ENCODE assay signal across 1 cellular context in genomic region chr3:185335799-185336198, GRCh38.
TF ChIP-seq lines count a peak whose summit lies in the region.

No MANE protein-coding gene starts in this region.

TF ChIP-seq in HepG2, 621 proteins besides CTCF, POLR2A, EP300 and RAD21 (continued from another document and continues in another):
- no peak for TF ChIP-seq ZFYVE20 (CRISPR knock-in tag; IDR thresholded peaks at IDR 0.05; ENCODE audit: borderline replicate concordance, low read depth)
- no peak for TF ChIP-seq ISX (CRISPR knock-in tag; conservative IDR thresholded peaks at IDR 0.05)
- peak; percentile 58; the same call in 1 of the 2 replicates for TF ChIP-seq HDAC2 (CRISPR knock-in tag; IDR thresholded peaks at IDR 0.05)
- no peak for TF ChIP-seq MAFK (conservative IDR thresholded peaks at IDR 0.05 in 1 of 2, IDR thresholded peaks at IDR 0.05 in 1 of 2; ENCODE audit: low read length in 2 of 2)
- TF ChIP-seq IRF1 (CRISPR knock-in tag; IDR thresholded peaks at IDR 0.05; ENCODE audit: low read depth) = no peak
- peak; percentile 85; the same call in 1 of the 2 replicates for TF ChIP-seq PRDM10 (CRISPR knock-in tag; IDR thresholded peaks at IDR 0.05; ENCODE audit: low read depth)
- no peak for TF ChIP-seq ZNF609 (CRISPR knock-in tag; IDR thresholded peaks at IDR 0.05; ENCODE audit: borderline replicate concordance)
- TF ChIP-seq ATF3 (CRISPR knock-in tag; IDR thresholded peaks at IDR 0.05) = peak; percentile 83; the same call in 1 of the 2 replicates
- TF ChIP-seq ZNF691 (CRISPR knock-in tag; IDR thresholded peaks at IDR 0.05; ENCODE audit: borderline replicate concordance, low read depth) = no peak
- TF ChIP-seq ZNF275 (CRISPR knock-in tag; IDR thresholded peaks at IDR 0.05; ENCODE audit: borderline replicate concordance) = no peak
- no peak for TF ChIP-seq ZFP62 (CRISPR knock-in tag; IDR thresholded peaks at IDR 0.05)
- TF ChIP-seq TEAD2 (CRISPR knock-in tag; IDR thresholded peaks at IDR 0.05) = no peak
- TF ChIP-seq ZNF335 (CRISPR knock-in tag; IDR thresholded peaks at IDR 0.05) = 0 out of 2 replicates have a peak, but pooled peaks have one; percentile 37
- peak; percentile 45; the same call in 1 of the 2 replicates for TF ChIP-seq ZKSCAN8 (CRISPR knock-in tag; IDR thresholded peaks at IDR 0.05; ENCODE audit: borderline replicate concordance)
- no peak for TF ChIP-seq USF2 (IDR thresholded peaks at IDR 0.05; ENCODE audit: low read depth, low read length)
- no peak for TF ChIP-seq USF2 (CRISPR knock-in tag; IDR thresholded peaks at IDR 0.05; ENCODE audit: borderline replicate concordance)
- 0 out of 2 replicates have a peak, but pooled peaks have one; percentile 28 for TF ChIP-seq MIER3 (CRISPR knock-in tag; IDR thresholded peaks at IDR 0.05; ENCODE audit: borderline replicate concordance)
- no peak for TF ChIP-seq TFDP1 (CRISPR knock-in tag; IDR thresholded peaks at IDR 0.05; ENCODE audit: borderline replicate concordance)
- peak; percentile 14; the same call in 1 of the 2 replicates for TF ChIP-seq ZNF12 (CRISPR knock-in tag; IDR thresholded peaks at IDR 0.05)
- no peak for TF ChIP-seq NR3C1 (CRISPR knock-in tag; IDR thresholded peaks at IDR 0.05)
- no peak for TF ChIP-seq NFE2 (CRISPR knock-in tag; IDR thresholded peaks at IDR 0.05)
- no peak for TF ChIP-seq NONO (IDR thresholded peaks at IDR 0.05)
- no peak for TF ChIP-seq NONO (CRISPR knock-in tag; conservative IDR thresholded peaks at IDR 0.05)
- TF ChIP-seq ZNF574 (CRISPR knock-in tag; IDR thresholded peaks at IDR 0.05) = no peak
- TF ChIP-seq PITX1 (CRISPR knock-in tag; IDR thresholded peaks at IDR 0.05) = no peak
- peak; percentile 87 for TF ChIP-seq ZBTB20 (CRISPR knock-in tag; IDR thresholded peaks at IDR 0.05; ENCODE audit: borderline replicate concordance, low read depth)
- TF ChIP-seq FOSL2 (CRISPR knock-in tag; IDR thresholded peaks at IDR 0.05) = peak; percentile 98
- peak; percentile 34; the same call in 1 of the 2 replicates for TF ChIP-seq MEIS1 (CRISPR knock-in tag; IDR thresholded peaks at IDR 0.05; ENCODE audit: borderline replicate concordance)
- TF ChIP-seq MYPOP (CRISPR knock-in tag; IDR thresholded peaks at IDR 0.05) = no peak
- 0 out of 2 replicates have a peak, but pooled peaks have one; percentile 28 for TF ChIP-seq PPARG (CRISPR knock-in tag; conservative IDR thresholded peaks at IDR 0.05)
- TF ChIP-seq TEAD3 (CRISPR knock-in tag; optimal IDR thresholded peaks at IDR 0.05; ENCODE audit: borderline replicate concordance) = peak; percentile 91
- TF ChIP-seq ELF3 (CRISPR knock-in tag; IDR thresholded peaks at IDR 0.05) = peak; percentile 54; the same call in 1 of the 2 replicates
- peak; percentile 70 for TF ChIP-seq ARID3A (IDR thresholded peaks at IDR 0.05; ENCODE audit: low read depth, low read length)
- TF ChIP-seq ZNF121 (CRISPR knock-in tag; IDR thresholded peaks at IDR 0.05) = 0 out of 2 replicates have a peak, but pooled peaks have one; percentile 35
